ENCODE assay signal across 8 cellular contexts in genomic region chr6:30730611-30731435, GRCh38. TPM values are rescaled to one million over a fixed set of nuclear protein-coding genes. Genes with fewer than 3 reads are reported as not detected.
A peak's percentile ranks its signal among the peaks of the same experiment; 100 is the strongest.
DNase-seq lines count a peak whose midpoint lies in the region; ATAC-seq, FAIRE-seq and TF ChIP-seq lines count a peak whose summit lies in the region.

No MANE protein-coding gene starts in this region.

- ATAC-seq in GM21717 (IDR thresholded peaks at IDR 0.05; ENCODE audit: unreplicated experiment) (peak; percentile 53), activated B cell treated with CpG ODN at 0.5 μM for 24 hours (ENCODE audit: low read depth) (peak; percentile 89), HepG2 (peak; percentile 76)

- no peaks in the 10 kb centered on the region for H3K79me2 ChIP-seq in HepG2 (ENCODE audit: insufficient read depth, low read length)

- intact Hi-C loops in activated B cell treated with CpG ODN at 0.5 μM for 24 hours (cut with micrococcal nuclease): loop anchor here (1.0 kb wide), 1 partner anchor 190 kb away; no protein-coding TSS in a partner anchor
- intact Hi-C loops in HepG2 (cut with micrococcal nuclease; ENCODE audit: unreplicated experiment): no loop called here

- POLR2A ChIA-PET in activated B cell treated with CpG ODN at 0.5 μM for 24 hours (lab: Charles Lee): interaction anchor here (0.6 to 22.6 kb wide), 10 partner anchors 9 to 189 kb away, joined by 3 to 697 read pairs (median 6); partner anchors contain the start of genes ABCF1, ATAT1, DHX16 and MDC1
- POLR2A ChIA-PET in HepG2 (lab: Yijun Ruan, JAX): interaction anchor here (0.8 to 2.4 kb wide), 16 partner anchors 9 to 249 kb away, joined by 3 to 20 read pairs (median 5); partner anchors contain the start of genes DHX16, FLOT1, IER3 and TUBB

- no TSS peak for BruUV-seq in HepG2 (replicated peaks; lab: Mats Ljungman, UMichigan)

- peak overlapping the region; percentile 41 for H3K4me3 Mint-ChIP-seq in activated B cell treated with CpG ODN at 0.5 μM for 24 hours

- no peaks in the 10 kb centered on the region for H3K27me3 ChIP-seq in BLaER1
- H3K27me3 ChIP-seq in HepG2 (ENCODE audit: control insufficient read depth in 1 of 2, insufficient read depth in 2 of 2, low read length in 2 of 2): no peaks in the 10 kb centered on the region

- TF ChIP-seq CTCF in activated B cell treated with CpG ODN at 0.5 μM for 24 hours (IDR thresholded peaks at IDR 0.05) (peak; percentile 23), HepG2 (CRISPR knock-in tag; IDR thresholded peaks at IDR 0.05) (peak; percentile 94)

- peak overlapping the region; percentile 7; the same call in 1 of the 2 replicates for H3K4me3 ChIP-seq in BLaER1
- no peak overlapping the region for H3K4me3 ChIP-seq in HepG2 (replicated peaks in 1 of 3; ENCODE audit: insufficient read depth in 1 of 3, low read depth in 2 of 3, low read length in 3 of 3)

- in situ Hi-C loops in HepG2 (cut with HindIII; ENCODE audit: extremely low pct_ligation_motif_present, low pct_unique_long_range_greater_than_20kb): no loop called here

- no peaks in the 10 kb centered on the region for H3K27me3 Mint-ChIP-seq in activated B cell treated with CpG ODN at 0.5 μM for 24 hours

- peaks cover 96% of the 10 kb centered on the region for H3K36me3 ChIP-seq in BLaER1
- peaks cover 14 to 49% of the 10 kb centered on the region in 2 experiments for H3K36me3 ChIP-seq in HepG2 (replicated peaks in 1 of 2; ENCODE audit: control insufficient read depth in 1 of 2, insufficient read depth in 2 of 2, low read length in 2 of 2)

- peak; percentile 56 for FAIRE-seq in HepG2 (lab: Jason Lieb, UNC)

- CTCF ChIA-PET in activated B cell treated with CpG ODN at 0.5 μM for 24 hours (lab: Charles Lee): interaction anchor here (0.6 to 20.0 kb wide), 29 partner anchors 8 to 1145 kb away, joined by 3 to 576 read pairs (median 5); partner anchors contain the start of genes ABCF1, ATAT1, C6orf136 and DHX16
- CTCF ChIA-PET in HepG2 (lab: Yijun Ruan, JAX; ENCODE audit: low intra/inter-chr PET ratio, low total read pairs): interaction anchor here (0.6 to 2.0 kb wide), 7 partner anchors 9 to 98 kb away, joined by 3 to 5 read pairs (median 4); no protein-coding TSS in a partner anchor

- peaks cover 38% of the 10 kb centered on the region for H3K36me3 Mint-ChIP-seq in activated B cell treated with CpG ODN at 0.5 μM for 24 hours (ENCODE audit: low read depth)

- TF ChIP-seq POLR2A in HepG2 (IDR thresholded peaks at IDR 0.05; ENCODE audit: insufficient read depth in 1 of 2, low read depth in 2 of 2, low read length in 2 of 2): peak in 1 of 2 experiments; percentile 37; a peak in 1 of 4 replicates

- H3K9me3 ChIP-seq in BLaER1 (no peaks in the 10 kb centered on the region), HepG2 (ENCODE audit: low read length) (no peaks in the 10 kb centered on the region)

- H3K4me2 ChIP-seq in BLaER1: peak overlapping the region; percentile 72
- no peak overlapping the region for H3K4me2 ChIP-seq in HepG2 (ENCODE audit: low read depth, low read length)

- no peak overlapping the region for H3K27ac Mint-ChIP-seq in activated B cell treated with CpG ODN at 0.5 μM for 24 hours

- peaks cover 27% of the 10 kb centered on the region for H3K4me1 Mint-ChIP-seq in activated B cell treated with CpG ODN at 0.5 μM for 24 hours

- TF ChIP-seq EP300 in HepG2 (IDR thresholded peaks at IDR 0.05; ENCODE audit: low read depth in 2 of 2, low read length in 2 of 2): no peak
- TF ChIP-seq EP300 in HepG2 (CRISPR knock-in tag; IDR thresholded peaks at IDR 0.05; ENCODE audit: borderline replicate concordance): no peak

- H3K27ac ChIP-seq in BLaER1 (peak overlapping the region; percentile 38; the same call in 1 of the 2 replicates), caudate nucleus (ENCODE audit: low read depth, low read length) (no peak overlapping the region), HepG2 (ENCODE audit: extremely low read length, insufficient read depth, low read length) (no peak overlapping the region)

- DNase-seq in NCI-H187 (lab: John Stamatoyannopoulos, UW) (peak; percentile 66 to 72), activated B cell treated with CpG ODN at 0.5 μM for 24 hours (peak; percentile 69), caudate nucleus (lab: John Stamatoyannopoulos, UW) (peak in 53 of 61 donors; percentile 4 to 84 (median 39)), HepG2 (ENCODE audit: low spot score) (peak; percentile 67), foreskin melanocyte (no peak)
- DNase-seq in stimulated activated CD4-positive, alpha-beta T cell treated with anti-CD3 and anti-CD28 coated beads, TNF-alpha, amount 100 ng/mL, for 48 hours (ENCODE audit: low read depth in 3 of 3): peak; percentile 73 to 85 (median 82)

- H3K9me3 Mint-ChIP-seq in activated B cell treated with CpG ODN at 0.5 μM for 24 hours: no peaks in the 10 kb centered on the region

- 80% methylated on average over 30 of the region's 30 CpGs for WGBS in HepG2 (ENCODE audit: low lambda C conversion rate)

- H3K9ac ChIP-seq in BLaER1 (peak overlapping the region; percentile 16; the same call in 1 of the 2 replicates), HepG2 (ENCODE audit: insufficient read depth, low read depth, low read length) (no peak overlapping the region)

- H4K20me1 ChIP-seq in BLaER1 (peaks cover 78% of the 10 kb centered on the region), HepG2 (ENCODE audit: insufficient read depth, low read length) (peaks cover 1% of the 10 kb centered on the region; the same call in 1 of the 2 replicates)

- H3K4me1 ChIP-seq in BLaER1 (peaks cover 36% of the 10 kb centered on the region), HepG2 (ENCODE audit: insufficient read depth, low read length) (peaks cover 28% of the 10 kb centered on the region; the same call in 1 of the 2 replicates)

- no peak overlapping the region for H2AFZ ChIP-seq in HepG2 (ENCODE audit: low read length)

- peak; percentile 95 for TF ChIP-seq RAD21 in HepG2 (CRISPR knock-in tag; IDR thresholded peaks at IDR 0.05)

RNA-seq across cellular contexts. Expression of gene TUBB, which starts 10.7 kb away (rescaled TPM):
- 700 and 725 TPM in 2 replicates for total RNA-seq in activated B cell treated with CpG ODN at 0.5 μM for 24 hours
- total RNA-seq in HepG2 (2016; rRNA removed; fragmentation: Illumina TruSeq; extraction: Trizol): 911 and 1,275 TPM in 2 replicates
- total RNA-seq in HepG2 (2016; cell fraction: cytosol; rRNA removed; fragmentation: Illumina TruSeq; extraction: Trizol; ENCODE audit: low read depth): 241 and 250 TPM in 2 replicates
- 892 and 1,275 TPM in 2 replicates for total RNA-seq in HepG2 (2016; cell fraction: insoluble cytoplasmic fraction; rRNA removed; fragmentation: Illumina TruSeq; extraction: Trizol)
- total RNA-seq in HepG2 (2016; cell fraction: membrane; rRNA removed; fragmentation: Illumina TruSeq; extraction: Trizol): 542 and 545 TPM in 2 replicates
- total RNA-seq in HepG2 (2016; cell fraction: nucleus; rRNA removed; fragmentation: Illumina TruSeq; extraction: Trizol): 386 and 402 TPM in 2 replicates
- polyA plus RNA-seq in HepG2 (2011; rRNA removed): 980 and 1,163 TPM in 2 replicates
- polyA plus RNA-seq in HepG2 (2011; cell fraction: cytosol; rRNA removed): 853 and 1,099 TPM in 2 replicates
- polyA plus RNA-seq in HepG2 (2011; cell fraction: nucleus; rRNA removed): 241 and 246 TPM in 2 replicates
- polyA plus RNA-seq in HepG2 (2012): 478 and 597 TPM in 2 replicates
- 300 and 321 TPM in 2 replicates for polyA plus RNA-seq in HepG2 (2016; cell fraction: cytosol; fragmentation: Illumina TruSeq; extraction: Trizol; ENCODE audit: low read depth)
- polyA plus RNA-seq in HepG2 (2016; cell fraction: insoluble cytoplasmic fraction; fragmentation: Illumina TruSeq; extraction: Trizol; ENCODE audit: low read depth): 2,019 and 2,085 TPM in 2 replicates
- 586 and 657 TPM in 2 replicates for polyA plus RNA-seq in HepG2 (2016; cell fraction: membrane; fragmentation: Illumina TruSeq; extraction: Trizol; ENCODE audit: low read depth)
- 686 and 716 TPM in 2 replicates for polyA plus RNA-seq in HepG2 (2016; cell fraction: nucleus; fragmentation: Illumina TruSeq; extraction: Trizol; ENCODE audit: insufficient read depth, low read depth)
- 1,833 and 2,373 TPM in 2 replicates for polyA minus RNA-seq in HepG2 (2011; rRNA and poly(A)+ RNA removed; ENCODE audit: low replicate concordance)
- 412 and 479 TPM in 2 replicates for polyA minus RNA-seq in HepG2 (2011; cell fraction: cytosol; rRNA and poly(A)+ RNA removed)
- 105 and 134 TPM in 2 replicates for polyA minus RNA-seq in HepG2 (2011; cell fraction: nucleus; rRNA and poly(A)+ RNA removed)

RNA-seq across cellular contexts. Expression of gene FLOT1, which starts 11.7 kb away (rescaled TPM):
- total RNA-seq in activated B cell treated with CpG ODN at 0.5 μM for 24 hours: 49.1 and 52.0 TPM in 2 replicates
- total RNA-seq in HepG2 (2016; rRNA removed; fragmentation: Illumina TruSeq; extraction: Trizol): 77.8 and 82.3 TPM in 2 replicates
- total RNA-seq in HepG2 (2016; cell fraction: cytosol; rRNA removed; fragmentation: Illumina TruSeq; extraction: Trizol; ENCODE audit: low read depth): 113 and 115 TPM in 2 replicates
- 72.3 and 79.6 TPM in 2 replicates for total RNA-seq in HepG2 (2016; cell fraction: insoluble cytoplasmic fraction; rRNA removed; fragmentation: Illumina TruSeq; extraction: Trizol)
- total RNA-seq in HepG2 (2016; cell fraction: membrane; rRNA removed; fragmentation: Illumina TruSeq; extraction: Trizol): 145 and 152 TPM in 2 replicates
- total RNA-seq in HepG2 (2016; cell fraction: nucleus; rRNA removed; fragmentation: Illumina TruSeq; extraction: Trizol): 43.2 and 49.0 TPM in 2 replicates
- polyA plus RNA-seq in HepG2 (2011; rRNA removed): 130 and 150 TPM in 2 replicates
- 126 and 128 TPM in 2 replicates for polyA plus RNA-seq in HepG2 (2011; cell fraction: cytosol; rRNA removed)
- 139 and 173 TPM in 2 replicates for polyA plus RNA-seq in HepG2 (2011; cell fraction: nucleus; rRNA removed)
- 119 and 142 TPM in 2 replicates for polyA plus RNA-seq in HepG2 (2012)
- polyA plus RNA-seq in HepG2 (2016; cell fraction: cytosol; fragmentation: Illumina TruSeq; extraction: Trizol; ENCODE audit: low read depth): 217 and 220 TPM in 2 replicates
- 116 and 125 TPM in 2 replicates for polyA plus RNA-seq in HepG2 (2016; cell fraction: insoluble cytoplasmic fraction; fragmentation: Illumina TruSeq; extraction: Trizol; ENCODE audit: low read depth)
- polyA plus RNA-seq in HepG2 (2016; cell fraction: membrane; fragmentation: Illumina TruSeq; extraction: Trizol; ENCODE audit: low read depth): 219 and 220 TPM in 2 replicates
- 146 and 154 TPM in 2 replicates for polyA plus RNA-seq in HepG2 (2016; cell fraction: nucleus; fragmentation: Illumina TruSeq; extraction: Trizol; ENCODE audit: insufficient read depth, low read depth)
- 102 and 133 TPM in 2 replicates for polyA minus RNA-seq in HepG2 (2011; rRNA and poly(A)+ RNA removed; ENCODE audit: low replicate concordance)
- 49.8 and 51.9 TPM in 2 replicates for polyA minus RNA-seq in HepG2 (2011; cell fraction: cytosol; rRNA and poly(A)+ RNA removed)
- 34.5 and 57.3 TPM in 2 replicates for polyA minus RNA-seq in HepG2 (2011; cell fraction: nucleus; rRNA and poly(A)+ RNA removed)

RNA-seq across cellular contexts. Expression of gene IER3, which starts 13.5 kb away (rescaled TPM):
- 3.0 and 3.3 TPM in 2 replicates for total RNA-seq in activated B cell treated with CpG ODN at 0.5 μM for 24 hours
- 28.7 and 51.1 TPM in 2 replicates for total RNA-seq in HepG2 (2016; rRNA removed; fragmentation: Illumina TruSeq; extraction: Trizol)
- 83.5 and 89.8 TPM in 2 replicates for total RNA-seq in HepG2 (2016; cell fraction: cytosol; rRNA removed; fragmentation: Illumina TruSeq; extraction: Trizol; ENCODE audit: low read depth)
- total RNA-seq in HepG2 (2016; cell fraction: insoluble cytoplasmic fraction; rRNA removed; fragmentation: Illumina TruSeq; extraction: Trizol): 25.7 and 52.1 TPM in 2 replicates
- total RNA-seq in HepG2 (2016; cell fraction: membrane; rRNA removed; fragmentation: Illumina TruSeq; extraction: Trizol): 91.3 and 101 TPM in 2 replicates
- total RNA-seq in HepG2 (2016; cell fraction: nucleus; rRNA removed; fragmentation: Illumina TruSeq; extraction: Trizol): 33.1 and 34.2 TPM in 2 replicates
- 131 and 151 TPM in 2 replicates for polyA plus RNA-seq in HepG2 (2011; rRNA removed)
- 117 TPM in 2 replicates for polyA plus RNA-seq in HepG2 (2011; cell fraction: cytosol; rRNA removed)
- polyA plus RNA-seq in HepG2 (2011; cell fraction: nucleus; rRNA removed): 111 and 130 TPM in 2 replicates
- 130 and 313 TPM in 2 replicates for polyA plus RNA-seq in HepG2 (2012)
- polyA plus RNA-seq in HepG2 (2016; cell fraction: cytosol; fragmentation: Illumina TruSeq; extraction: Trizol; ENCODE audit: low read depth): 21.8 and 24.4 TPM in 2 replicates
- 28.6 and 30.4 TPM in 2 replicates for polyA plus RNA-seq in HepG2 (2016; cell fraction: insoluble cytoplasmic fraction; fragmentation: Illumina TruSeq; extraction: Trizol; ENCODE audit: low read depth)
- polyA plus RNA-seq in HepG2 (2016; cell fraction: membrane; fragmentation: Illumina TruSeq; extraction: Trizol; ENCODE audit: low read depth): 23.7 and 25.1 TPM in 2 replicates
- 72.1 and 79.6 TPM in 2 replicates for polyA plus RNA-seq in HepG2 (2016; cell fraction: nucleus; fragmentation: Illumina TruSeq; extraction: Trizol; ENCODE audit: insufficient read depth, low read depth)
- polyA minus RNA-seq in HepG2 (2011; rRNA and poly(A)+ RNA removed; ENCODE audit: low replicate concordance): 19.0 and 307 TPM in 2 replicates
- polyA minus RNA-seq in HepG2 (2011; cell fraction: cytosol; rRNA and poly(A)+ RNA removed): 213 and 378 TPM in 2 replicates
- polyA minus RNA-seq in HepG2 (2011; cell fraction: nucleus; rRNA and poly(A)+ RNA removed): 95.2 and 99.7 TPM in 2 replicates

RNA-seq across cellular contexts. Expression of gene MDC1, which starts 13.7 kb away (rescaled TPM):
- total RNA-seq in activated B cell treated with CpG ODN at 0.5 μM for 24 hours (62.4 and 65.6 TPM in 2 replicates), HepG2 (2016; rRNA removed; fragmentation: Illumina TruSeq; extraction: Trizol) (8.4 and 20.5 TPM in 2 replicates)
- total RNA-seq in HepG2 (2016; cell fraction: cytosol; rRNA removed; fragmentation: Illumina TruSeq; extraction: Trizol; ENCODE audit: low read depth): 2.6 TPM in 2 replicates
- total RNA-seq in HepG2 (2016; cell fraction: insoluble cytoplasmic fraction; rRNA removed; fragmentation: Illumina TruSeq; extraction: Trizol): 9.0 and 18.7 TPM in 2 replicates
- 7.6 TPM in 2 replicates for total RNA-seq in HepG2 (2016; cell fraction: membrane; rRNA removed; fragmentation: Illumina TruSeq; extraction: Trizol)
- 18.3 and 20.9 TPM in 2 replicates for total RNA-seq in HepG2 (2016; cell fraction: nucleus; rRNA removed; fragmentation: Illumina TruSeq; extraction: Trizol)
- 11.7 and 14.0 TPM in 2 replicates for polyA plus RNA-seq in HepG2 (2011; rRNA removed)
- polyA plus RNA-seq in HepG2 (2011; cell fraction: cytosol; rRNA removed): 4.5 and 6.7 TPM in 2 replicates
- polyA plus RNA-seq in HepG2 (2011; cell fraction: nucleus; rRNA removed): 39.8 and 42.9 TPM in 2 replicates
- polyA plus RNA-seq in HepG2 (2012): 14.2 and 21.0 TPM in 2 replicates
- 1.2 and 1.3 TPM in 2 replicates for polyA plus RNA-seq in HepG2 (2016; cell fraction: cytosol; fragmentation: Illumina TruSeq; extraction: Trizol; ENCODE audit: low read depth)
- polyA plus RNA-seq in HepG2 (2016; cell fraction: insoluble cytoplasmic fraction; fragmentation: Illumina TruSeq; extraction: Trizol; ENCODE audit: low read depth): 13.9 and 27.7 TPM in 2 replicates
- polyA plus RNA-seq in HepG2 (2016; cell fraction: membrane; fragmentation: Illumina TruSeq; extraction: Trizol; ENCODE audit: low read depth): 2.2 and 3.4 TPM in 2 replicates
- polyA plus RNA-seq in HepG2 (2016; cell fraction: nucleus; fragmentation: Illumina TruSeq; extraction: Trizol; ENCODE audit: insufficient read depth, low read depth): 66.8 and 94.4 TPM in 2 replicates
- polyA minus RNA-seq in HepG2 (2011; rRNA and poly(A)+ RNA removed; ENCODE audit: low replicate concordance): 16.6 and 29.4 TPM in 2 replicates
- 8.0 and 10.3 TPM in 2 replicates for polyA minus RNA-seq in HepG2 (2011; cell fraction: cytosol; rRNA and poly(A)+ RNA removed)
- polyA minus RNA-seq in HepG2 (2011; cell fraction: nucleus; rRNA and poly(A)+ RNA removed): 7.6 and 9.1 TPM in 2 replicates

RNA-seq across cellular contexts. Expression of gene NRM, which starts 40.0 kb away (rescaled TPM):
- 17.4 and 17.8 TPM in 2 replicates for total RNA-seq in activated B cell treated with CpG ODN at 0.5 μM for 24 hours
- total RNA-seq in HepG2 (2016; rRNA removed; fragmentation: Illumina TruSeq; extraction: Trizol): 7.4 and 16.0 TPM in 2 replicates
- total RNA-seq in HepG2 (2016; cell fraction: cytosol; rRNA removed; fragmentation: Illumina TruSeq; extraction: Trizol; ENCODE audit: low read depth): 6.4 and 6.8 TPM in 2 replicates
- 7.0 and 15.7 TPM in 2 replicates for total RNA-seq in HepG2 (2016; cell fraction: insoluble cytoplasmic fraction; rRNA removed; fragmentation: Illumina TruSeq; extraction: Trizol)
- 11.0 and 11.6 TPM in 2 replicates for total RNA-seq in HepG2 (2016; cell fraction: membrane; rRNA removed; fragmentation: Illumina TruSeq; extraction: Trizol)
- total RNA-seq in HepG2 (2016; cell fraction: nucleus; rRNA removed; fragmentation: Illumina TruSeq; extraction: Trizol): 13.6 and 15.9 TPM in 2 replicates
- polyA plus RNA-seq in HepG2 (2011; rRNA removed): 12.5 TPM in 2 replicates
- 10.6 and 14.5 TPM in 2 replicates for polyA plus RNA-seq in HepG2 (2011; cell fraction: cytosol; rRNA removed)
- 11.7 and 12.5 TPM in 2 replicates for polyA plus RNA-seq in HepG2 (2011; cell fraction: nucleus; rRNA removed)
- polyA plus RNA-seq in HepG2 (2012): 11.9 and 19.8 TPM in 2 replicates
- polyA plus RNA-seq in HepG2 (2016; cell fraction: cytosol; fragmentation: Illumina TruSeq; extraction: Trizol; ENCODE audit: low read depth): 16.1 and 17.3 TPM in 2 replicates
- polyA plus RNA-seq in HepG2 (2016; cell fraction: insoluble cytoplasmic fraction; fragmentation: Illumina TruSeq; extraction: Trizol; ENCODE audit: low read depth): 19.1 and 23.6 TPM in 2 replicates
- polyA plus RNA-seq in HepG2 (2016; cell fraction: membrane; fragmentation: Illumina TruSeq; extraction: Trizol; ENCODE audit: low read depth): 27.9 and 29.1 TPM in 2 replicates
- 46.7 and 53.9 TPM in 2 replicates for polyA plus RNA-seq in HepG2 (2016; cell fraction: nucleus; fragmentation: Illumina TruSeq; extraction: Trizol; ENCODE audit: insufficient read depth, low read depth)
- 28.0 and 30.7 TPM in 2 replicates for polyA minus RNA-seq in HepG2 (2011; rRNA and poly(A)+ RNA removed; ENCODE audit: low replicate concordance)
- polyA minus RNA-seq in HepG2 (2011; cell fraction: cytosol; rRNA and poly(A)+ RNA removed): 9.8 and 11.5 TPM in 2 replicates
- 3.3 and 4.5 TPM in 2 replicates for polyA minus RNA-seq in HepG2 (2011; cell fraction: nucleus; rRNA and poly(A)+ RNA removed)
